ENCODE assay signal across 8 cellular contexts in the genomic region with DNA sequence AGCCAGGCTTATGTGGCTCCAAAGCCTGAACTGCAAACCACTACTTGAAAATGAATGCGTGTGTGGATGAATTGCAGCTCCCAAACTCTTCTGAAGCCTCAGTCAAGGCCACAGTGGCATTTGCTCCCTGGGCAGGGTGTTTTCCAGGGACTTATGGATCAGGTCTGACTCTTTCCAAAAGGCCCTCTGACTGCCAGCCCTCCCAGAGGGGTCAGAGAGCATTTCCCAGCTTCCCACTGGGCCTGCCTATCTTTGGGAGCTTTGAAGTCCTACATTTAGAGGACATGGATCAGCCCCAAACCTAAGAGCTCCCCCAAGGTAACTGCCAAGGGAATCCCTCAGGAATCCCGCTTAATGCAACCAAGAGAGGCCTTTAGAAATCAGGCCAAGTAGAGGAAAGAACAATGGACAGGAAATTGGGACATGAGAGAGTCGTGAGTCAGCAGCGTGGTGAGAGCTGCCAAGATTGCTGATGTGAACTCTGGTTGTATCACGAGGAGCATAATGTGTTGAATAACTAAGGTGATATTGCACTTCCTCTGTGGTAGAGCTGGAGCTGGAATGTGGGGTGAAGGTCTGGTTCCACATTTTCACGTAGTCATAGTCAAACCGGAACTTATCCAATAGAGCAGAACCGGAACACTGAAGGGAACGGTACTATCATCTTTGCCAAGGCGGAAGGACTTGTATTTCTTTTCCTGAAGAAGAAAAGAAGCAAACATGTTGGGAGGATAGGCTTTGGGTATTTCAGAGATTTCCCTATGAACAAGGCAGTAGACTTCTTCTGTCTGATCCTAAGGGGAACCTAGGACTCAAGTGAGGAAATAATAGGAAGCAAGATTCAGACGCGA.
DNase-seq lines count a peak whose midpoint lies in the region; ATAC-seq lines count a peak whose summit lies in the region.

No MANE protein-coding gene starts in this region.

- intact Hi-C loops in naive thymus-derived CD4-positive, alpha-beta T cell (cut with micrococcal nuclease) = no loop called here

- DNase-seq in AG08395 (ENCODE audit: low spot score) = peak; percentile 87
- peak; percentile 50 for DNase-seq in SHP77 treated with DMSO at 0.1 percent for 48 hours (lab: John Stamatoyannopoulos, UW)
- no peak for DNase-seq in naive thymus-derived CD4-positive, alpha-beta T cell
- DNase-seq in activated CD4-positive, alpha-beta T cell treated with anti-CD3 and anti-CD28 coated beads, Interleukin-2, amount 10 ng/mL, durations not matched to agents 7 days and 5 days = no peak
- DNase-seq in NCI-H748 treated with DMSO at 0.1 percent for 48 hours (lab: John Stamatoyannopoulos, UW) = no peak

- H3K27me3 Mint-ChIP-seq in naive thymus-derived CD4-positive, alpha-beta T cell = no peaks in the 10 kb centered on the region
- peaks cover 2% of the 10 kb centered on the region for H3K27me3 Mint-ChIP-seq in activated CD4-positive, alpha-beta T cell treated with anti-CD3 and anti-CD28 coated beads, Interleukin-2, amount 10 ng/mL, durations not matched to agents 7 days and 5 days

- peaks cover 0 to 22% (median 0%) of the 10 kb centered on the region in 5 donors for H3K36me3 Mint-ChIP-seq in naive thymus-derived CD4-positive, alpha-beta T cell
- no peaks in the 10 kb centered on the region for H3K36me3 Mint-ChIP-seq in activated CD4-positive, alpha-beta T cell treated with anti-CD3 and anti-CD28 coated beads, Interleukin-2, amount 10 ng/mL, durations not matched to agents 7 days and 5 days (ENCODE audit: low read depth)

- ATAC-seq in HG02610 (IDR thresholded peaks at IDR 0.05; ENCODE audit: unreplicated experiment) (peak; percentile 50), HG02759 (IDR thresholded peaks at IDR 0.05; ENCODE audit: unreplicated experiment) (no peak)
- ATAC-seq in naive thymus-derived CD4-positive, alpha-beta T cell = peak; percentile 81

- peaks cover 29 to 51% (median 44%) of the 10 kb centered on the region in 7 donors for H3K4me1 Mint-ChIP-seq in naive thymus-derived CD4-positive, alpha-beta T cell
- peaks cover 33% of the 10 kb centered on the region for H3K4me1 Mint-ChIP-seq in activated CD4-positive, alpha-beta T cell treated with anti-CD3 and anti-CD28 coated beads, Interleukin-2, amount 10 ng/mL, durations not matched to agents 7 days and 5 days

- peak overlapping the region in 3 of 9 donors; percentile 27 to 64 (median 41) for H3K27ac Mint-ChIP-seq in naive thymus-derived CD4-positive, alpha-beta T cell
- H3K27ac Mint-ChIP-seq in activated CD4-positive, alpha-beta T cell treated with anti-CD3 and anti-CD28 coated beads, Interleukin-2, amount 10 ng/mL, durations not matched to agents 7 days and 5 days = no peak overlapping the region

- peaks cover 0 to 4% (median 0%) of the 10 kb centered on the region in 11 donors for H3K9me3 Mint-ChIP-seq in naive thymus-derived CD4-positive, alpha-beta T cell
- H3K9me3 Mint-ChIP-seq in activated CD4-positive, alpha-beta T cell treated with anti-CD3 and anti-CD28 coated beads, Interleukin-2, amount 10 ng/mL, durations not matched to agents 7 days and 5 days = peaks cover 6% of the 10 kb centered on the region

- no peaks in the 10 kb centered on the region for H3K27me3 ChIP-seq in esophagus (ENCODE audit: control insufficient read depth in 1 of 2, insufficient read depth in 2 of 2, low read length in 2 of 2)
- no peaks in the 10 kb centered on the region for H3K27me3 ChIP-seq in naive thymus-derived CD4-positive, alpha-beta T cell (ENCODE audit: control insufficient read depth in 2 of 2, insufficient read depth in 2 of 2, low read length in 2 of 2)

- no peaks in the 10 kb centered on the region for H3K36me3 ChIP-seq in esophagus (ENCODE audit: control insufficient read depth in 2 of 2, insufficient read depth in 2 of 2, low read length in 1 of 2)
- no peaks in the 10 kb centered on the region for H3K36me3 ChIP-seq in naive thymus-derived CD4-positive, alpha-beta T cell (ENCODE audit: control insufficient read depth in 2 of 3, insufficient read depth in 3 of 3, low read length in 3 of 3)

- H3K4me3 ChIP-seq in esophagus (ENCODE audit: low read depth in 1 of 2, low read length in 2 of 2) = no peak overlapping the region
- H3K4me3 ChIP-seq in naive thymus-derived CD4-positive, alpha-beta T cell (ENCODE audit: low read length) = no peak overlapping the region

- no peaks in the 10 kb centered on the region for H3K9me3 ChIP-seq in esophagus (ENCODE audit: control insufficient read depth in 2 of 2, insufficient read depth in 1 of 2, low read depth in 1 of 2, low read length in 1 of 2)
- H3K9me3 ChIP-seq in naive thymus-derived CD4-positive, alpha-beta T cell (ENCODE audit: control insufficient read depth in 2 of 3, low read length in 3 of 3) = no peaks in the 10 kb centered on the region

- POLR2A ChIA-PET in naive thymus-derived CD4-positive, alpha-beta T cell (lab: Charles Lee) = no interaction called here
- POLR2A ChIA-PET in activated CD4-positive, alpha-beta T cell treated with anti-CD3 and anti-CD28 coated beads, Interleukin-2, amount 10 ng/mL, durations not matched to agents 7 days and 5 days (lab: Charles Lee) = no interaction called here

- CTCF ChIA-PET in naive thymus-derived CD4-positive, alpha-beta T cell (lab: Charles Lee) = no interaction called here
- CTCF ChIA-PET in activated CD4-positive, alpha-beta T cell treated with anti-CD3 and anti-CD28 coated beads, Interleukin-2, amount 10 ng/mL, durations not matched to agents 7 days and 5 days (lab: Charles Lee) = interaction anchor here (0.9 to 1.8 kb wide), 4 partner anchors 10 to 25 kb away, joined by 3 to 5 read pairs (median 3); no protein-coding TSS in a partner anchor

- no peak overlapping the region for H3K4me3 Mint-ChIP-seq in naive thymus-derived CD4-positive, alpha-beta T cell
- H3K4me3 Mint-ChIP-seq in activated CD4-positive, alpha-beta T cell treated with anti-CD3 and anti-CD28 coated beads, Interleukin-2, amount 10 ng/mL, durations not matched to agents 7 days and 5 days = no peak overlapping the region

- H3K4me1 ChIP-seq in esophagus (ENCODE audit: control insufficient read depth in 2 of 2, insufficient read depth in 2 of 2, low read length in 1 of 2) = peaks cover 3 to 21% of the 10 kb centered on the region in 2 donors
- peaks cover 21 to 22% of the 10 kb centered on the region in 2 donors for H3K4me1 ChIP-seq in naive thymus-derived CD4-positive, alpha-beta T cell (ENCODE audit: control insufficient read depth in 2 of 2, insufficient read depth in 2 of 2, low read length in 2 of 2)

- peak overlapping the region; percentile 79 to 89 for H3K27ac ChIP-seq in esophagus (ENCODE audit: low read depth in 2 of 2, low read length in 1 of 2)
- no peak overlapping the region for H3K27ac ChIP-seq in naive thymus-derived CD4-positive, alpha-beta T cell (ENCODE audit: low read depth, low read length)

- WGBS in esophagus, 2 donors = 45 to 46% methylated on average over 12 of the region's 12 CpGs

Comparison
In these comparisons a context has a peak if more than half of its experiments do, and no peak if none do; other contexts are left out.
1. DNase-seq: peak in AG08395 (single experiment) and SHP77 treated with DMSO at 0.1 percent for 48 hours (single experiment); none in naive thymus-derived CD4-positive, alpha-beta T cell (0 of 9), activated CD4-positive, alpha-beta T cell treated with anti-CD3 and anti-CD28 coated beads, Interleukin-2, amount 10 ng/mL, durations not matched to agents 7 days and 5 days (single experiment) and NCI-H748 treated with DMSO at 0.1 percent for 48 hours (single experiment).